12 cellular contexts compared by ENCODE assay signal in the genomic region with DNA sequence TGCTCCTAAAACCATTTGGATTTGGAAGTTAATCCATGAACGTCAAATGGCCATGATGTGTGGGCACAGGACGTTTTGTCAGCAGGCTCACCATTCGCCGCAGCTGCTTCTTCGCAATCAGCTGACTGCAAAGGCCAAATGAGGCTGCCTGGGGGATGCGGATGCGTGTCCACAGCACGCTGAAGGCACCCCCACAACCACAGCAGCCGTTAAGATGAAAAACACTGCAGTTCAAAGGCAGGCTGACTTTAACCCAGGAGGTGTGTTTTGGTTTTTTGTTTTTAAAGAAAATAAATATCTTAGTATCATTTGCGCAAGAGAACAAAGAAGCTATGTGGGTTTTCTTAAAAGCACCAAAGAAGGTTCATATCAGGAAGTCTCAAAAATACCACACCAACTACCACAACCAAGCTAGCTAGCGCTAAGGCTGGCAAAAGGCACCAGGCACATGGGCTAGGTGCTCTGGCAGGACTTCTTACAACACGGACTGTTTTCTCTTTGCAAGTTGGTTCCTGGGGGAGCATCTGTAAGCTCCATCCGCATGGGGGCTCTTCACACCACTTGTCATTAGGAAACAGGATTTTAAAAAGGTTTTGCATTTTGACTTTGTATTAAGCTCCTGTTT. TPM values are rescaled to one million over a fixed set of nuclear protein-coding genes. Genes with fewer than 3 reads are reported as not detected.
A peak's percentile ranks its signal among the peaks of the same experiment; 100 is the strongest.
DNase-seq lines count a peak whose midpoint lies in the region; ATAC-seq and TF ChIP-seq lines count a peak whose summit lies in the region.
"Had no signal": no experiment of that assay in that cellular context is flagged by ENCODE, and none has a peak within 500 bp of the region (broad histone marks: within the 10 kb centered on the region; RNA-seq: fewer than 3 reads in every experiment).

No MANE protein-coding gene starts in this region.

- H3K9me3 ChIP-seq in KOPT-K1 (ENCODE audit: insufficient read depth, low read length, poor library complexity, severe bottlenecking) (no peaks in the 10 kb centered on the region), left ventricle myocardium inferior (replicated peaks) (no peaks in the 10 kb centered on the region)
- H3K9me3 ChIP-seq: adrenal gland, suprapubic skin had no signal

- ATAC-seq in central memory CD8-positive, alpha-beta T cell (replicated peaks; ENCODE audit: extremely low read depth, poor library complexity, severe bottlenecking), result peak; percentile 91

- DNase-seq in activated CD8-positive, alpha-beta memory T cell treated with anti-CD3 and anti-CD28 coated beads for 24 hours, result peak; percentile 76
- peak; percentile 54 to 77 for DNase-seq in central memory CD8-positive, alpha-beta T cell (ENCODE audit: low spot score in 2 of 2)
- DNase-seq in stimulated activated CD8-positive, alpha-beta memory T cell treated with anti-CD3 and anti-CD28 coated beads, Interleukin-12 subunit alpha, Interleukin-12 subunit beta, amount 100 ng/mL, for 1 hour (ENCODE audit: low read depth), result peak; percentile 49
- no peak for DNase-seq in NCI-H187 (lab: John Stamatoyannopoulos, UW)
- no peak for DNase-seq in iPS-NIHi11 (ENCODE audit: low spot score)
- DNase-seq in GOT3 (lab: John Stamatoyannopoulos, UW), result no peak
- DNase-seq in left ventricle myocardium inferior, result no peak
- DNase-seq: adrenal gland, H7, Right ventricle myocardium superior had no signal

- peaks cover 35% of the 10 kb centered on the region for H3K36me3 Mint-ChIP-seq in central memory CD8-positive, alpha-beta T cell (ENCODE audit: insufficient read depth)

- intact Hi-C loops in left ventricle myocardium inferior (cut with micrococcal nuclease), result no loop called here

- H3K27ac Mint-ChIP-seq in central memory CD8-positive, alpha-beta T cell (ENCODE audit: low read depth), result peak overlapping the region; percentile 46

- H3K4me3 Mint-ChIP-seq in central memory CD8-positive, alpha-beta T cell, result peak overlapping the region; percentile 36

- H3K4me1 Mint-ChIP-seq in central memory CD8-positive, alpha-beta T cell, result peaks cover 22% of the 10 kb centered on the region

- H3K36me3 ChIP-seq in KOPT-K1 (ENCODE audit: insufficient read depth, low read length) (peaks cover 78% of the 10 kb centered on the region), left ventricle myocardium inferior (peaks cover 94% of the 10 kb centered on the region)

- H3K27me3 ChIP-seq in left ventricle myocardium inferior (ENCODE audit: low read depth), result no peaks in the 10 kb centered on the region
- H3K27me3 ChIP-seq: adrenal gland, suprapubic skin had no signal

- no peak for TF ChIP-seq CTCF in left ventricle myocardium inferior (IDR thresholded peaks at IDR 0.05; ENCODE audit: borderline replicate concordance)

- no peaks in the 10 kb centered on the region for H3K9me3 Mint-ChIP-seq in central memory CD8-positive, alpha-beta T cell

- H3K4me3 ChIP-seq in left ventricle myocardium inferior, result no peak overlapping the region
- H3K4me3 ChIP-seq: adrenal gland, suprapubic skin had no signal

- H3K27ac ChIP-seq in KOPT-K1 (ENCODE audit: low read depth, low read length, poor library complexity, severe bottlenecking) (peak overlapping the region; percentile 65), left ventricle myocardium inferior (replicated peaks) (no peak overlapping the region)
- H3K27ac ChIP-seq: adrenal gland, suprapubic skin had no signal

- H3K27me3 Mint-ChIP-seq in central memory CD8-positive, alpha-beta T cell, result no peaks in the 10 kb centered on the region

- H3K4me1 ChIP-seq in left ventricle myocardium inferior, result no peaks in the 10 kb centered on the region
- H3K4me1 ChIP-seq: adrenal gland had no signal

RNA-seq across cellular contexts. Expression of a gene that starts 22.3 kb away (rescaled TPM):
- total RNA-seq in left ventricle myocardium inferior, result 175 TPM

RNA-seq across cellular contexts. Expression of a gene that starts 42.8 kb away (rescaled TPM):
- total RNA-seq in left ventricle myocardium inferior, result 14.3 TPM

Comparison
In these comparisons a context has a peak if more than half of its experiments do, and no peak if none do; other contexts are left out.
1. DNase-seq: peak in activated CD8-positive, alpha-beta memory T cell treated with anti-CD3 and anti-CD28 coated beads for 24 hours (single experiment), central memory CD8-positive, alpha-beta T cell (2 of 2) and stimulated activated CD8-positive, alpha-beta memory T cell treated with anti-CD3 and anti-CD28 coated beads, Interleukin-12 subunit alpha, Interleukin-12 subunit beta, amount 100 ng/mL, for 1 hour (single experiment); none in NCI-H187 (0 of 2), iPS-NIHi11 (single experiment), GOT3 (single experiment) and left ventricle myocardium inferior (single experiment).